In genomic region chr12:546920-547845, GRCh38 we compare ENCODE assay signal across 8 cellular contexts.
DNase-seq lines count a peak whose midpoint lies in the region; ATAC-seq and TF ChIP-seq lines count a peak whose summit lies in the region.

No MANE protein-coding gene starts in this region.

- no peak overlapping the region for H3K27ac ChIP-seq in breast epithelium

- no peaks in the 10 kb centered on the region for H3K36me3 ChIP-seq in breast epithelium
- no peaks in the 10 kb centered on the region for H3K36me3 ChIP-seq in kidney epithelial cell (ENCODE audit: control insufficient read depth, insufficient read depth, low read length)

- H3K27me3 ChIP-seq in breast epithelium (no peaks in the 10 kb centered on the region), kidney epithelial cell (ENCODE audit: control insufficient read depth, insufficient read depth, low read length) (peaks cover 2% of the 10 kb centered on the region)

- no peak for ATAC-seq in GM19395 (IDR thresholded peaks at IDR 0.05; ENCODE audit: unreplicated experiment)

- TF ChIP-seq CTCF in WI38 (IDR thresholded peaks at IDR 0.05; ENCODE audit: low read depth, low read length) (peak; percentile 96), breast epithelium (IDR thresholded peaks at IDR 0.05) (peak; percentile 88 to 99 (median 92)), kidney epithelial cell (IDR thresholded peaks at IDR 0.05; ENCODE audit: insufficient read depth, low read length, poor library complexity, severe bottlenecking) (peak; percentile 97)

- DNase-seq in SIG-M5 treated with dmso at 0.1 percent for 504 hours (lab: John Stamatoyannopoulos, UW; ENCODE audit: unreplicated experiment) (peak; percentile 42), SIG-M5 (lab: John Stamatoyannopoulos, UW) (no peak), NCI-H146 (lab: John Stamatoyannopoulos, UW) (peak; percentile 65), breast epithelium (ENCODE audit: low spot score in 2 of 2) (peak in 1 of 2 donors; percentile 64), kidney epithelial cell (ENCODE audit: low read depth) (no peak)
- DNase-seq in stimulated activated CD4-positive, alpha-beta T cell treated with anti-CD3 and anti-CD28 coated beads, Interleukin-2, amount 100 ng/mL, for 4 hours (ENCODE audit: low read depth) = peak; percentile 49

- no peak for TF ChIP-seq POLR2A in breast epithelium (IDR thresholded peaks at IDR 0.05)

- H3K9me3 ChIP-seq in breast epithelium = no peaks in the 10 kb centered on the region

- no peak overlapping the region for H3K4me3 ChIP-seq in WI38 (ENCODE audit: low read depth, low read length)
- peak overlapping the region in 1 of 3 donors; percentile 25 for H3K4me3 ChIP-seq in breast epithelium
- H3K4me3 ChIP-seq in kidney epithelial cell (ENCODE audit: low read depth, low read length) = no peak overlapping the region

- intact Hi-C loops in breast epithelium (cut with DNase I; ENCODE audit: low total_unique reads) = loop anchor here (10.0 kb wide), 1 partner anchor 92 kb away; the partner anchor contains the start of gene B4GALNT3

- no peaks in the 10 kb centered on the region for H3K4me1 ChIP-seq in breast epithelium

Comparison
In these comparisons a context has a peak if more than half of its experiments do, and no peak if none do; other contexts are left out.
1. DNase-seq: peak in SIG-M5 treated with dmso at 0.1 percent for 504 hours (single experiment), NCI-H146 (single experiment) and stimulated activated CD4-positive, alpha-beta T cell treated with anti-CD3 and anti-CD28 coated beads, Interleukin-2, amount 100 ng/mL, for 4 hours (single experiment); none in SIG-M5 (single experiment) and kidney epithelial cell (single experiment).
2. Peak in every context shown above with its lines, with median percentiles within 50 percentile points of each other: CTCF ChIP-seq.